ENCODE assay signal across 1 cellular context in the genomic region with DNA sequence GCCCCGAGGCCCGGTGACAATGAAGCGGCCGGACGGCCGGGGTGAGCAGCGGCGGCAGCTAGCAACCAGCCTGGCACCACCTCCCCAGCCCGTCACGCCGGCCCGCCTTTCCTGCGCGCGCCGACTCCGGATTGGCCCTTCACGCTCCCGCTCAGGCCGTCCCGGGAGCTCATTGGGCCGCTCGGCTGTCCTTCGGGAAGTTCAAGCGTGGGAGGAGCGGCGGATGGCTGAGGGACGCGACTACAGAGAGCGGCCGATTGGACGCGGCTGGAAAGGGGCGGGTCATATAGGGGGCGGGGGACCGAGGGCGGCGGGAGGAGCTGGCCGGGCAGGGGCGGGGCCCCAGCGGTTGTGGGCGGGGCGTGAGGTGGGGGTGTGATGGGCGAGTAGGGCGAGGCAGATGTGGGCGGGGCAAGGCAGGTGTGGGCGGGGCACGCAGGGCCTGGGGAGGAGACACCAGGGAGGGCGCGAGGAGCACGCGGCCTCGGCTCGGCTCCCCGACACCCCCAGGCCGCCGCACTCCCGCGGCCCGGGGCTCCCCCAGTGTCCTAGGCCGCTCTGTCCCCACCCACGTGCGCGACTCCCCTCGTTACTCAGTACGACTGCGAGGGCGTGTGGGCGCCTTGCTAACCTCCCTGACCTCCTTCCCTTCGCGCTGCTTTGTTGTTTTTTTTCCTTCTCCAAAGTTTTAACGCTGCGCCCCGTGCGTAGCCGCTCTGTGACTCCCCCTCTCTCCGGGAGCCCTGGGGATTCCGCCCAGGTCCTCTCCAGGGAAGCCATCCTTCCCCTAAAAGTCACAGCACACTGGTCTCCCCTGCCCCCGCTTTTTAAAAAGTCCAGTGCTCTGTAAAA.
TF ChIP-seq lines count a peak whose summit lies in the region.

TSS of gene CEP131 (minus strand) at position 60 of the 852 bp plus-strand sequence. CDS start 2,909 bp downstream, outside the sequence.

TF ChIP-seq in H1, 55 proteins besides CTCF, POLR2A, EP300 and RAD21 (continued from another document):
- TF ChIP-seq ATF2 (IDR thresholded peaks at IDR 0.05; ENCODE audit: low read length) (no peak), RFX5 (IDR thresholded peaks at IDR 0.05; ENCODE audit: borderline replicate concordance, low read depth, low read length) (no peak), JUN (IDR thresholded peaks at IDR 0.05; ENCODE audit: low read depth, low read length) (no peak), TAF1 (IDR thresholded peaks at IDR 0.05; ENCODE audit: low read depth, low read length) (peak; percentile 79), BCL11A (IDR thresholded peaks at IDR 0.05; ENCODE audit: low read depth in 2 of 2, low read length in 2 of 2) (no peak), BACH1 (IDR thresholded peaks at IDR 0.05; ENCODE audit: low read length) (0 out of 2 replicates have a peak, but pooled peaks have one; percentile 7), NRF1 (IDR thresholded peaks at IDR 0.05; ENCODE audit: low read depth, low read length) (no peak), KDM5A (IDR thresholded peaks at IDR 0.05; ENCODE audit: low read length) (no peak), CHD1 (IDR thresholded peaks at IDR 0.05; ENCODE audit: low read depth, low read length) (no peak), SP2 (IDR thresholded peaks at IDR 0.05; ENCODE audit: low read length) (peak; percentile 85), SP1 (IDR thresholded peaks at IDR 0.05; ENCODE audit: low read depth, low read length) (peak; percentile 97), RBBP5 (IDR thresholded peaks at IDR 0.05; ENCODE audit: borderline replicate concordance, low read depth, low read length) (peak; percentile 76; the same call in 1 of the 2 replicates), SRF (IDR thresholded peaks at IDR 0.05; ENCODE audit: low read depth, low read length) (no peak), CBX5 (IDR thresholded peaks at IDR 0.05; ENCODE audit: low read depth, low read length) (no peak), HDAC6 (IDR thresholded peaks at IDR 0.05; ENCODE audit: low read depth, low read length) (no peak), POLR2AphosphoS5 (IDR thresholded peaks at IDR 0.05; ENCODE audit: low read depth, low read length) (peak; percentile 70), TCF12 (IDR thresholded peaks at IDR 0.05; ENCODE audit: low read depth, low read length) (no peak), CHD2 (IDR thresholded peaks at IDR 0.05; ENCODE audit: low read length) (peak; percentile 93), CREB1 (IDR thresholded peaks at IDR 0.05) (peak; percentile 88), CBX8 (IDR thresholded peaks at IDR 0.05; ENCODE audit: borderline replicate concordance, low read depth, low read length) (no peak), POU5F1 (IDR thresholded peaks at IDR 0.05; ENCODE audit: low read depth, low read length) (no peak), CTBP2 (IDR thresholded peaks at IDR 0.05; ENCODE audit: borderline replicate concordance, insufficient read depth, insufficient read length, low read length) (no peak), MAX (IDR thresholded peaks at IDR 0.05) (peak; percentile 95), EZH2 (IDR thresholded peaks at IDR 0.05; ENCODE audit: low read depth, low read length, severe bottlenecking) (no peak), RXRA (IDR thresholded peaks at IDR 0.05; ENCODE audit: insufficient read depth, low read depth, low read length) (no peak), FOSL1 (IDR thresholded peaks at IDR 0.05; ENCODE audit: insufficient read depth, low read depth, low read length) (peak; percentile 58; the same call in 1 of the 2 replicates), YY1 (IDR thresholded peaks at IDR 0.05; ENCODE audit: low read depth, low read length) (no peak), KDM1A (IDR thresholded peaks at IDR 0.05; ENCODE audit: borderline replicate concordance, low read length) (no peak), SUZ12 (IDR thresholded peaks at IDR 0.05; ENCODE audit: low read length) (no peak), SIX5 (IDR thresholded peaks at IDR 0.05; ENCODE audit: low read depth, low read length) (no peak), SAP30 (IDR thresholded peaks at IDR 0.05; ENCODE audit: insufficient read depth, insufficient replicate concordance, low read length) (no peak), KDM4A (IDR thresholded peaks at IDR 0.05; ENCODE audit: low read depth, low read length, severe bottlenecking) (peak; percentile 88), TAF7 (optimal IDR thresholded peaks at IDR 0.05; ENCODE audit: borderline replicate concordance, low read depth, low read length) (peak; percentile 60), RNF2 (IDR thresholded peaks at IDR 0.05; ENCODE audit: borderline replicate concordance, low read depth, low read length, missing control alignments, poor library complexity, severe bottlenecking) (no peak), CHD7 (IDR thresholded peaks at IDR 0.05; ENCODE audit: insufficient replicate concordance, low read length) (no peak), ASH2L (IDR thresholded peaks at IDR 0.05; ENCODE audit: low read length) (peak; percentile 86), MAFK (IDR thresholded peaks at IDR 0.05; ENCODE audit: low read depth, low read length) (no peak), PHF8 (conservative IDR thresholded peaks at IDR 0.05; ENCODE audit: low read depth, low read length) (peak; percentile 76), HDAC2 (IDR thresholded peaks at IDR 0.05; ENCODE audit: borderline replicate concordance in 1 of 2, low read depth in 2 of 2, low read length in 2 of 2) (peak in 1 of 2 experiments; percentile 66; a peak in 1 of 4 replicates), TEAD4 (IDR thresholded peaks at IDR 0.05; ENCODE audit: low read depth, low read length) (no peak), SIRT6 (IDR thresholded peaks at IDR 0.05; ENCODE audit: low read length) (no peak), SP4 (IDR thresholded peaks at IDR 0.05; ENCODE audit: low read length) (peak; percentile 40), EGR1 (IDR thresholded peaks at IDR 0.05; ENCODE audit: borderline replicate concordance, low read depth, low read length) (peak; percentile 74), E2F6 (IDR thresholded peaks at IDR 0.05) (peak; percentile 92), ZNF274 (IDR thresholded peaks at IDR 0.05; ENCODE audit: borderline replicate concordance, extremely low read depth, low read length) (no peak), TBP (IDR thresholded peaks at IDR 0.05; ENCODE audit: low read depth, low read length) (peak; percentile 48; the same call in 1 of the 2 replicates), BRCA1 (IDR thresholded peaks at IDR 0.05; ENCODE audit: low read depth, low read length) (no peak), CEBPB (IDR thresholded peaks at IDR 0.05; ENCODE audit: low read depth, low read length) (no peak)
- TF ChIP-seq, protein P1, sequence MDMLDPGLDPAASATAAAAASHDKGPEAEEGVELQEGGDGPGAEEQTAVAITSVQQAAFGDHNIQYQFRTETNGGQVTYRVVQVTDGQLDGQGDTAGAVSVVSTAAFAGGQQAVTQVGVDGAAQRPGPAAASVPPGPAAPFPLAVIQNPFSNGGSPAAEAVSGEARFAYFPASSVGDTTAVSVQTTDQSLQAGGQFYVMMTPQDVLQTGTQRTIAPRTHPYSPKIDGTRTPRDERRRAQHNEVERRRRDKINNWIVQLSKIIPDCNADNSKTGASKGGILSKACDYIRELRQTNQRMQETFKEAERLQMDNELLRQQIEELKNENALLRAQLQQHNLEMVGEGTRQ (IDR thresholded peaks at IDR 0.05; ENCODE audit: low read length), result no peak
